Comparison of ENCODE assay signal across 9 cellular contexts in the genomic region with DNA sequence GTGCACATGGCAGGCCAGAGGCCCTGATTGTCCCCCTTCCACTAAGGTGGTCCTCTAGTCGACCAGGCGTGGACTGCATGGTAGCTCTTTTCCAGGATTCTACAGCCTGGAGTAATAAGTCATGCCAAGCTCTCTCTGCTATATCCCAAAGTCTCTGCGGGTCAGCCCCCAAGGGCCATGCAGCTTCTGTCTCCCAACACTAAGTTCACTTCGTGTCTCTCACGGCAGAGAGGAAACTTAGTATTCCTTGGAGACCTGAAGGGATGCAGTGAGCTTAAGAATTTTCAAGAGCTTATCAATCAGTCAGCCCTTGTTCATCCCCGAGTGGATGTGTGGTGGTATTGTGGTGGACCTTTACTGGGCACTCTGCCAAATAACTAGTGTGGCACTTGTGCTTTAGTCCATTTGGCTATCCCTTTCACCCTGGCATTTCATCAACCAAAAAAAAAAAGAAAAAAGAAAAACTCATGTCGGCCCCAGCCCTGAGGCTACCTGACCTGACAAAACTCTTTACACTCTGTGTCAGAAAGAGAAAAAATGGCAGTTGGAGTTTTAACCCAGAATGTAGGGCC. TPM values are rescaled to one million over a fixed set of nuclear protein-coding genes. Genes with fewer than 3 reads are reported as not detected.
"Had no signal": no experiment of that assay in that cellular context is flagged by ENCODE, and none has a peak within 500 bp of the region (broad histone marks: within the 10 kb centered on the region; RNA-seq: fewer than 3 reads in every experiment).

No MANE protein-coding gene starts in this region.

RNA-seq across cellular contexts. Expression of a gene that starts 45.4 kb away (rescaled TPM):
- total RNA-seq: progenitor cell of endocrine pancreas had no signal

RNA-seq across cellular contexts. Expression of a gene that starts 57.2 kb away (rescaled TPM):
- total RNA-seq: esophagus squamous epithelium, gastroesophageal sphincter, mesenteric fat pad, mononuclear cell, occipital lobe, pancreas, progenitor cell of endocrine pancreas, skeletal muscle tissue had no signal
- polyA plus RNA-seq: liver, pancreas had no signal
